In the genomic region with DNA sequence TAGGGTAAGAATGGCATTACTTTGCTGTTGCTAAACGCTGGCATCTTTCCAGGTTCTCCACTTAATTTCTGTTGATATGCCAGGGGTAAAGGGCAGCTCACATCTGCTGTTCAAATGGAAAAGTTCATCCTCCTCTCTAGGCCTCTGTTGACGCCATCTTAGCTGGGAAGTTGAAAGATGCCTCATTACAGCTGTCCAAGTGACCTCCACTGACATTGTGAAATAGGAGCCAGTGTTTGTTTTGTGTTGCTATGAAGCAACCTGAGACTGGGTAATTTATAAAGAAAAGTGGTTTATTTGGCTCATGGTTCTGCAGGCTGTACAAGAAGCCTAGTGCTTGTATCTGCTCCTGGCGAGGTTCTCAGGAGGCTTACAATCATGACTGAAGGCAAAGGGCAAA, we compare ENCODE assay signal across 15 cellular contexts. TPM values are rescaled to one million over a fixed set of nuclear protein-coding genes. Genes with fewer than 3 reads are reported as not detected.
DNase-seq lines count a peak whose midpoint lies in the region; ATAC-seq and TF ChIP-seq lines count a peak whose summit lies in the region.
"Had no signal": no experiment of that assay in that cellular context is flagged by ENCODE, and none has a peak within 500 bp of the region (broad histone marks: within the 10 kb centered on the region; RNA-seq: fewer than 3 reads in every experiment).

No MANE protein-coding gene starts in this region.

- TF ChIP-seq RAD21 in IMR-90 (IDR thresholded peaks at IDR 0.05; ENCODE audit: low read length): no peak
- peak; percentile 56 to 59 for TF ChIP-seq RAD21 in liver (IDR thresholded peaks at IDR 0.05)

- no peak overlapping the region for H2BK5ac ChIP-seq in IMR-90 (ENCODE audit: low read depth, low read length, poor library complexity, severe bottlenecking)

- in situ Hi-C loops in IMR-90 (cut with MboI; ENCODE audit: low sequenced_read_pairs) (no loop called here), brain microvascular endothelial cell (cut with HindIII; ENCODE audit: low pct_ligation_motif_present, low sequenced_read_pairs) (no loop called here)

- no CpG with 5 or more reads among the region's 3 CpGs for WGBS in IMR-90 (ENCODE audit: extremely low coverage in 2 of 2, insufficient read length in 1 of 2), 2 experiments
- whole genome bisulfite sequencing in liver: 31% methylated on average over 3 of the region's 3 CpGs

- no peak overlapping the region for H2AFZ ChIP-seq in IMR-90 (replicated peaks; ENCODE audit: low read length, poor library complexity)

- H3K27me3 ChIP-seq in IMR-90 (ENCODE audit: control insufficient read depth, insufficient read depth, low read length) (no peaks in the 10 kb centered on the region), brain microvascular endothelial cell (replicated peaks) (no peaks in the 10 kb centered on the region), liver (ENCODE audit: control insufficient read depth in 4 of 4, insufficient read depth in 4 of 4, low read length in 3 of 4) (no peaks in the 10 kb centered on the region)

- no peak overlapping the region for H3K4me2 ChIP-seq in IMR-90 (ENCODE audit: low read depth, low read length)

- H3K27ac ChIP-seq in IMR-90 (ENCODE audit: insufficient read depth, low read length) (no peak overlapping the region), brain microvascular endothelial cell (no peak overlapping the region), liver (ENCODE audit: low read depth in 1 of 2, low read length in 2 of 2) (peak overlapping the region in 1 of 2 donors; percentile 49)
- H3K27ac ChIP-seq: C4-2B had no signal

- no peaks in the 10 kb centered on the region for H3K79me1 ChIP-seq in IMR-90 (ENCODE audit: low read depth in 1 of 2, low read length in 2 of 2)

- no peak overlapping the region for H3K56ac ChIP-seq in IMR-90 (ENCODE audit: extremely low read depth, insufficient read depth, low read length)

- H2BK15ac ChIP-seq in IMR-90 (ENCODE audit: low read depth, low read length): no peak overlapping the region

- H3K23ac ChIP-seq in IMR-90 (ENCODE audit: low read depth, low read length): no peak overlapping the region

- no peak overlapping the region for H4K91ac ChIP-seq in IMR-90 (ENCODE audit: insufficient read depth, low read depth, low read length)

- intact Hi-C loops in IMR-90 (cut with micrococcal nuclease): no loop called here

- POLR2A ChIA-PET in IMR-90 (lab: Charles Lee; ENCODE audit: unreplicated experiment): no interaction called here

- H3K14ac ChIP-seq in IMR-90 (replicated peaks; ENCODE audit: low read depth, low read length): no peak overlapping the region

- no peak for TF ChIP-seq POLR2A in IMR-90 (IDR thresholded peaks at IDR 0.05; ENCODE audit: low read depth, low read length)

- no peak overlapping the region for H4K8ac ChIP-seq in IMR-90 (ENCODE audit: low read depth in 2 of 2, low read length in 2 of 2)

- CTCF ChIA-PET in IMR-90 (lab: Yijun Ruan, JAX): no interaction called here

- TF ChIP-seq CTCF in IMR-90 (conservative IDR thresholded peaks at IDR 0.05; ENCODE audit: low read depth, low read length) (no peak), brain microvascular endothelial cell (IDR thresholded peaks at IDR 0.05; ENCODE audit: low read depth, low read length, missing control alignments) (no peak), liver (IDR thresholded peaks at IDR 0.05; ENCODE audit: low read depth, low read length, missing input control) (no peak)

- no peak overlapping the region for H2BK120ac ChIP-seq in IMR-90 (ENCODE audit: low read depth, low read length)

- no peak overlapping the region for H2AK9ac ChIP-seq in IMR-90 (replicated peaks; ENCODE audit: low read depth, low read length, poor library complexity)

- H3K4me3 ChIP-seq in IMR-90 (ENCODE audit: insufficient read depth, low read depth, low read length): no peak overlapping the region
- no peak overlapping the region for H3K4me3 ChIP-seq in brain microvascular endothelial cell (ENCODE audit: low read depth, low read length)
- no peak overlapping the region for H3K4me3 ChIP-seq in liver (ENCODE audit: low read depth in 1 of 3, low read length in 3 of 3)

- no peak overlapping the region for H3K9ac ChIP-seq in IMR-90 (ENCODE audit: low read depth, low read length)
- H3K9ac ChIP-seq in liver (ENCODE audit: low read depth in 1 of 2, low read length in 2 of 2): no peak overlapping the region

- no peaks in the 10 kb centered on the region for H3K9me1 ChIP-seq in IMR-90 (ENCODE audit: insufficient read depth, low read length)

- no peak overlapping the region for H2BK20ac ChIP-seq in IMR-90 (ENCODE audit: low read depth, low read length)

- H4K20me1 ChIP-seq in IMR-90 (ENCODE audit: insufficient read depth, low read length): no peaks in the 10 kb centered on the region

- no peak overlapping the region for H4K5ac ChIP-seq in IMR-90 (ENCODE audit: low read depth, low read length)

- DNase-seq in AG20443 (ENCODE audit: low spot score): peak; percentile 16
- DNase-seq in IMR-90: peak; percentile 62
- peak; percentile 4 for DNase-seq in brain microvascular endothelial cell
- no peak for DNase-seq in NCI-H1436 (lab: John Stamatoyannopoulos, UW)
- DNase-seq in stimulated activated naive CD4-positive, alpha-beta T cell (lab: John Stamatoyannopoulos, UW): no peak
- no peak for DNase-seq in SKM-1 (lab: John Stamatoyannopoulos, UW; ENCODE audit: unreplicated experiment)
- DNase-seq: activated CD8-positive, alpha-beta memory T cell treated with anti-CD3 and anti-CD28 coated beads, Interleukin-2, amount 10 ng/mL, durations not matched to agents 7 days and 5 days; activated naive CD8-positive, alpha-beta T cell treated with anti-CD3 and anti-CD28 coated beads, Interleukin-2, amount 10 ng/mL, durations not matched to agents 7 days and 5 days; head of caudate nucleus; left ventricle myocardium superior; NCI-H345 had no signal

- no peak overlapping the region for H3K18ac ChIP-seq in IMR-90 (ENCODE audit: low read depth, low read length)

- dilution Hi-C loops in IMR-90 (cut with HindIII; ENCODE audit: low sequenced_read_pairs, unreplicated experiment): no loop called here

- no peak overlapping the region for H2AK5ac ChIP-seq in IMR-90 (ENCODE audit: low read depth, low read length)

- H3K36me3 ChIP-seq in IMR-90 (ENCODE audit: control insufficient read depth, insufficient read depth, low read length) (no peaks in the 10 kb centered on the region), brain microvascular endothelial cell (replicated peaks) (no peaks in the 10 kb centered on the region), liver (ENCODE audit: control insufficient read depth in 4 of 4, insufficient read depth in 3 of 4, low read depth in 1 of 4, low read length in 3 of 4) (no peaks in the 10 kb centered on the region)

- no TSS peak for BruUV-seq in IMR-90 (replicated peaks; lab: Mats Ljungman, UMichigan)

- H3K4me1 ChIP-seq in IMR-90 (ENCODE audit: control insufficient read depth, insufficient read depth, low read length) (no peaks in the 10 kb centered on the region), liver (ENCODE audit: control insufficient read depth in 4 of 4, insufficient read depth in 4 of 4, low read length in 3 of 4) (peaks cover 0 to 2% (median 0%) of the 10 kb centered on the region in 4 donors)

- H3K9me3 ChIP-seq in IMR-90 (ENCODE audit: control insufficient read depth, insufficient read depth, low read length) (no peaks in the 10 kb centered on the region; the same call in 1 of the 2 replicates), liver (ENCODE audit: control insufficient read depth in 4 of 4, low read length in 3 of 4) (peaks cover 0 to 2% (median 1%) of the 10 kb centered on the region in 4 donors)

- peak; percentile 69 for ATAC-seq in IMR-90 (ENCODE audit: low read depth)
- no peak for ATAC-seq in HG02798 (IDR thresholded peaks at IDR 0.05; ENCODE audit: poor library complexity, unreplicated experiment)
- ATAC-seq: activated CD8-positive, alpha-beta memory T cell treated with anti-CD3 and anti-CD28 coated beads, Interleukin-2, amount 10 ng/mL, durations not matched to agents 7 days and 5 days; left ventricle myocardium superior had no signal

- no peak overlapping the region for H3K4ac ChIP-seq in IMR-90 (ENCODE audit: low read depth, low read length)

TF ChIP-seq in IMR-90, 13 proteins besides CTCF, POLR2A, EP300 and RAD21:
- no peak for TF ChIP-seq FOS (IDR thresholded peaks at IDR 0.05; ENCODE audit: low read depth, low read length)
- no peak for TF ChIP-seq RFX5 (IDR thresholded peaks at IDR 0.05; ENCODE audit: low read depth, low read length)
- peak; percentile 67 for TF ChIP-seq CEBPB (IDR thresholded peaks at IDR 0.05; ENCODE audit: low read depth, low read length)

TF ChIP-seq in liver, 16 proteins besides CTCF, POLR2A, EP300 and RAD21 (continues in another document):
- peak; percentile 54 to 84 for TF ChIP-seq EGR1 (IDR thresholded peaks at IDR 0.05; ENCODE audit: low read depth in 2 of 2)
- peak; percentile 84 for TF ChIP-seq MAX (IDR thresholded peaks at IDR 0.05)
- TF ChIP-seq, protein P1, sequence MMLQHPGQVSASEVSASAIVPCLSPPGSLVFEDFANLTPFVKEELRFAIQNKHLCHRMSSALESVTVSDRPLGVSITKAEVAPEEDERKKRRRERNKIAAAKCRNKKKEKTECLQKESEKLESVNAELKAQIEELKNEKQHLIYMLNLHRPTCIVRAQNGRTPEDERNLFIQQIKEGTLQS (IDR thresholded peaks at IDR 0.05): peak; percentile 83
- TF ChIP-seq NR2F2 (IDR thresholded peaks at IDR 0.05): peak; percentile 81

RNA-seq across cellular contexts. Expression of gene ADAM21, which starts 3.3 kb away (rescaled TPM):
- total RNA-seq in IMR-90 (2012; rRNA removed): 0.28 and 0.36 TPM in 2 replicates
- 0.11 and 0.15 TPM in 2 replicates for polyA plus RNA-seq in IMR-90 (2012; rRNA removed)
- 0.04 and 0.09 TPM in 2 replicates for polyA plus RNA-seq in IMR-90 (2012; cell fraction: cytosol; rRNA removed)
- 0.09 TPM in 1 of 2 replicates, not detected in the other for polyA plus RNA-seq in IMR-90 (2012; cell fraction: nucleus; rRNA removed; ENCODE audit: low replicate concordance)
- not detected for total RNA-seq in liver
- polyA plus RNA-seq in liver: under 1 TPM; 0.02 to 0.17 TPM
- total RNA-seq: activated naive CD8-positive, alpha-beta T cell treated with anti-CD3 and anti-CD28 coated beads, Interleukin-2, amount 10 ng/mL, durations not matched to agents 7 days and 5 days; osteocyte had no signal

RNA-seq across cellular contexts. Expression of gene SYNJ2BP, which starts 31.7 kb away (rescaled TPM):
- total RNA-seq in IMR-90 (2012; rRNA removed): 24.7 and 25.5 TPM in 2 replicates
- polyA plus RNA-seq in IMR-90 (2012; rRNA removed): 8.3 and 10.0 TPM in 2 replicates
- 2.8 and 5.7 TPM in 2 replicates for polyA plus RNA-seq in IMR-90 (2012; cell fraction: cytosol; rRNA removed)
- 1.2 and 7.2 TPM in 2 replicates for polyA plus RNA-seq in IMR-90 (2012; cell fraction: nucleus; rRNA removed; ENCODE audit: low replicate concordance)
- 10 to 100 TPM; 12.4 to 22.0 TPM for total RNA-seq in liver
- polyA plus RNA-seq in liver: 10 to 100 TPM in 1 of 2 donors, 1 to 10 TPM in 1; 8.8 to 27.1 TPM

Comparison
In these comparisons a context has a peak if more than half of its experiments do, and no peak if none do; other contexts are left out.
1. DNase-seq: peak in AG20443 (single experiment), IMR-90 (single experiment) and brain microvascular endothelial cell (single experiment); none in NCI-H1436 (single experiment), stimulated activated naive CD4-positive, alpha-beta T cell (0 of 6) and SKM-1 (single experiment).